In the genomic region with DNA sequence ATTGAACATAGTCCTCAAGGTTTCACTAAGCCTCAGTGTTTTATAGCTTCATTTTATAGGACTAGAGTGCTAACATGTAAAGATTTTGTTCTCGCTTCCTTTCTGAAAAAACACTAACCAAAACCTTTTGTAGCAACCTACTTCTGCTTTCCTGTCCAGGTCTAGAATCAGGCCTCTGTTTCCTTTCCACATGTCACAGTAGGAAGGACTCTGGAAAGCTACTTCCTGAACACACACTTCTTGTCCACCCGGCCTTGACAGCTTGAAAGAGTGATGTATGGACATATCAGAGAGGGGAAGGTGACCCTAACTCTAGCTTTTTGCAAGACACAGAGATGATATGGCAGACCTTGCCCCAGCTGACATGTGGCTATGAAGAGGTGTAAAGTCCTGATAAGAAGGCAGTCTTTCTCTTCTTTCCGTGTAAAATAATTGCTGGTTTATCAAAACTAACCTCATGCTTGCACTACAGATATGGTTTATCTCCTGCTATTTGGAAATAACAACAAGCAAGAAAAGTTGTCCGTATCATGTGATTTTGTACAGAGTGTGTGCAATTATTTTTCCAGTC, we compare ENCODE assay signal across 1 cellular context.
TF ChIP-seq lines count a peak whose summit lies in the region.

No MANE protein-coding gene starts in this region.

TF ChIP-seq in K562, 482 proteins besides CTCF, POLR2A, EP300 and RAD21 (continued from another document and continues in another):
- TF ChIP-seq ATF4 (CRISPR knock-in tag; IDR thresholded peaks at IDR 0.05) (0 out of 2 replicates have a peak, but pooled peaks have one; percentile 29), FOXA3 (CRISPR knock-in tag; conservative IDR thresholded peaks at IDR 0.05 in 1 of 2, IDR thresholded peaks at IDR 0.05 in 1 of 2) (no peak), TARDBP (IDR thresholded peaks at IDR 0.05) (no peak), NUFIP1 (IDR thresholded peaks at IDR 0.05; ENCODE audit: partially characterized antibody) (no peak), ZNF76 (CRISPR knock-in tag; IDR thresholded peaks at IDR 0.05; ENCODE audit: borderline replicate concordance) (no peak), PTTG1 (tag; IDR thresholded peaks at IDR 0.05; ENCODE audit: low read depth) (no peak), XRCC3 (IDR thresholded peaks at IDR 0.05) (no peak), SRSF1 (IDR thresholded peaks at IDR 0.05; ENCODE audit: low read depth, low read length) (no peak), KHSRP (IDR thresholded peaks at IDR 0.05) (no peak), TAF1 (IDR thresholded peaks at IDR 0.05; ENCODE audit: control insufficient read depth, extremely low read depth, insufficient read depth, low read length, severe bottlenecking) (no peak), TAL1 (IDR thresholded peaks at IDR 0.05) (peak; percentile 85), NCOA4 (IDR thresholded peaks at IDR 0.05; ENCODE audit: partially characterized antibody) (no peak), RBBP5 (IDR thresholded peaks at IDR 0.05; ENCODE audit: borderline replicate concordance, insufficient read depth, low read length, poor library complexity, severe bottlenecking) (no peak), GABPA (tag; conservative IDR thresholded peaks at IDR 0.05; ENCODE audit: low read depth) (no peak), FOXM1 (IDR thresholded peaks at IDR 0.05; ENCODE audit: low read depth) (peak; percentile 44), FOXM1 (CRISPR knock-in tag; IDR thresholded peaks at IDR 0.05; ENCODE audit: low read depth) (no peak), BMI1 (IDR thresholded peaks at IDR 0.05; ENCODE audit: low read length) (no peak), NFRKB (IDR thresholded peaks at IDR 0.05; ENCODE audit: low read depth) (no peak), MCM5 (IDR thresholded peaks at IDR 0.05; ENCODE audit: low read depth) (no peak), ZBTB17 (CRISPR knock-in tag; IDR thresholded peaks at IDR 0.05) (no peak), KLF10 (CRISPR knock-in tag; IDR thresholded peaks at IDR 0.05) (no peak), TRIM24 (IDR thresholded peaks at IDR 0.05) (peak; percentile 76 to 79), ZNF217 (CRISPR knock-in tag; IDR thresholded peaks at IDR 0.05) (no peak), RHOXF2B (CRISPR knock-in tag; conservative IDR thresholded peaks at IDR 0.05) (no peak), RBM34 (IDR thresholded peaks at IDR 0.05; ENCODE audit: borderline replicate concordance, insufficient read depth, low read length) (no peak), HEY1 (CRISPR knock-in tag; IDR thresholded peaks at IDR 0.05; ENCODE audit: borderline replicate concordance) (no peak), ELF2 (CRISPR knock-in tag; IDR thresholded peaks at IDR 0.05) (peak; percentile 20; the same call in 1 of the 2 replicates), ZNF324 (CRISPR knock-in tag; IDR thresholded peaks at IDR 0.05) (peak; percentile 25; the same call in 1 of the 2 replicates), MTA2 (IDR thresholded peaks at IDR 0.05; ENCODE audit: low read depth) (peak; percentile 71), ZNF449 (CRISPR knock-in tag; IDR thresholded peaks at IDR 0.05) (no peak), SIN3B (IDR thresholded peaks at IDR 0.05; ENCODE audit: low read depth) (no peak)
- TF ChIP-seq, protein P1, sequence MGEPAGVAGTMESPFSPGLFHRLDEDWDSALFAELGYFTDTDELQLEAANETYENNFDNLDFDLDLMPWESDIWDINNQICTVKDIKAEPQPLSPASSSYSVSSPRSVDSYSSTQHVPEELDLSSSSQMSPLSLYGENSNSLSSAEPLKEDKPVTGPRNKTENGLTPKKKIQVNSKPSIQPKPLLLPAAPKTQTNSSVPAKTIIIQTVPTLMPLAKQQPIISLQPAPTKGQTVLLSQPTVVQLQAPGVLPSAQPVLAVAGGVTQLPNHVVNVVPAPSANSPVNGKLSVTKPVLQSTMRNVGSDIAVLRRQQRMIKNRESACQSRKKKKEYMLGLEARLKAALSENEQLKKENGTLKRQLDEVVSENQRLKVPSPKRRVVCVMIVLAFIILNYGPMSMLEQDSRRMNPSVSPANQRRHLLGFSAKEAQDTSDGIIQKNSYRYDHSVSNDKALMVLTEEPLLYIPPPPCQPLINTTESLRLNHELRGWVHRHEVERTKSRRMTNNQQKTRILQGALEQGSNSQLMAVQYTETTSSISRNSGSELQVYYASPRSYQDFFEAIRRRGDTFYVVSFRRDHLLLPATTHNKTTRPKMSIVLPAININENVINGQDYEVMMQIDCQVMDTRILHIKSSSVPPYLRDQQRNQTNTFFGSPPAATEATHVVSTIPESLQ (CRISPR knock-in tag; IDR thresholded peaks at IDR 0.05): no peak
- TF ChIP-seq, protein P2, sequence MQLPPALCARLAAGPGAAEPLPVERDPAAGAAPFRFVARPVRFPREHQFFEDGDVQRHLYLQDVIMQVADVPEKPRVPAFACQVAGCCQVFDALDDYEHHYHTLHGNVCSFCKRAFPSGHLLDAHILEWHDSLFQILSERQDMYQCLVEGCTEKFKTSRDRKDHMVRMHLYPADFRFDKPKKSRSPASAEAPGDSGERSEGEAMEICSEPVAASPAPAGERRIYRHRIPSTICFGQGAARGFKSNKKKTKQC (CRISPR knock-in tag; IDR thresholded peaks at IDR 0.05): no peak
- TF ChIP-seq, protein P3, sequence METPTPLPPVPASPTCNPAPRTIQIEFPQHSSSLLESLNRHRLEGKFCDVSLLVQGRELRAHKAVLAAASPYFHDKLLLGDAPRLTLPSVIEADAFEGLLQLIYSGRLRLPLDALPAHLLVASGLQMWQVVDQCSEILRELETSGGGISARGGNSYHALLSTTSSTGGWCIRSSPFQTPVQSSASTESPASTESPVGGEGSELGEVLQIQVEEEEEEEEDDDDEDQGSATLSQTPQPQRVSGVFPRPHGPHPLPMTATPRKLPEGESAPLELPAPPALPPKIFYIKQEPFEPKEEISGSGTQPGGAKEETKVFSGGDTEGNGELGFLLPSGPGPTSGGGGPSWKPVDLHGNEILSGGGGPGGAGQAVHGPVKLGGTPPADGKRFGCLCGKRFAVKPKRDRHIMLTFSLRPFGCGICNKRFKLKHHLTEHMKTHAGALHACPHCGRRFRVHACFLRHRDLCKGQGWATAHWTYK (CRISPR knock-in tag; IDR thresholded peaks at IDR 0.05): peak; percentile 62; the same call in 1 of the 2 replicates
- TF ChIP-seq, protein P4, sequence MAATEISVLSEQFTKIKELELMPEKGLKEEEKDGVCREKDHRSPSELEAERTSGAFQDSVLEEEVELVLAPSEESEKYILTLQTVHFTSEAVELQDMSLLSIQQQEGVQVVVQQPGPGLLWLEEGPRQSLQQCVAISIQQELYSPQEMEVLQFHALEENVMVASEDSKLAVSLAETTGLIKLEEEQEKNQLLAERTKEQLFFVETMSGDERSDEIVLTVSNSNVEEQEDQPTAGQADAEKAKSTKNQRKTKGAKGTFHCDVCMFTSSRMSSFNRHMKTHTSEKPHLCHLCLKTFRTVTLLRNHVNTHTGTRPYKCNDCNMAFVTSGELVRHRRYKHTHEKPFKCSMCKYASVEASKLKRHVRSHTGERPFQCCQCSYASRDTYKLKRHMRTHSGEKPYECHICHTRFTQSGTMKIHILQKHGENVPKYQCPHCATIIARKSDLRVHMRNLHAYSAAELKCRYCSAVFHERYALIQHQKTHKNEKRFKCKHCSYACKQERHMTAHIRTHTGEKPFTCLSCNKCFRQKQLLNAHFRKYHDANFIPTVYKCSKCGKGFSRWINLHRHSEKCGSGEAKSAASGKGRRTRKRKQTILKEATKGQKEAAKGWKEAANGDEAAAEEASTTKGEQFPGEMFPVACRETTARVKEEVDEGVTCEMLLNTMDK (IDR thresholded peaks at IDR 0.05; ENCODE audit: borderline replicate concordance, insufficient read depth, low read depth, low read length, poor library complexity, severe bottlenecking): no peak
- TF ChIP-seq, protein P5, sequence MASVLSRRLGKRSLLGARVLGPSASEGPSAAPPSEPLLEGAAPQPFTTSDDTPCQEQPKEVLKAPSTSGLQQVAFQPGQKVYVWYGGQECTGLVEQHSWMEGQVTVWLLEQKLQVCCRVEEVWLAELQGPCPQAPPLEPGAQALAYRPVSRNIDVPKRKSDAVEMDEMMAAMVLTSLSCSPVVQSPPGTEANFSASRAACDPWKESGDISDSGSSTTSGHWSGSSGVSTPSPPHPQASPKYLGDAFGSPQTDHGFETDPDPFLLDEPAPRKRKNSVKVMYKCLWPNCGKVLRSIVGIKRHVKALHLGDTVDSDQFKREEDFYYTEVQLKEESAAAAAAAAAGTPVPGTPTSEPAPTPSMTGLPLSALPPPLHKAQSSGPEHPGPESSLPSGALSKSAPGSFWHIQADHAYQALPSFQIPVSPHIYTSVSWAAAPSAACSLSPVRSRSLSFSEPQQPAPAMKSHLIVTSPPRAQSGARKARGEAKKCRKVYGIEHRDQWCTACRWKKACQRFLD (CRISPR knock-in tag; IDR thresholded peaks at IDR 0.05): 0 out of 2 replicates have a peak, but pooled peaks have one; percentile 26
- TF ChIP-seq, protein P6, sequence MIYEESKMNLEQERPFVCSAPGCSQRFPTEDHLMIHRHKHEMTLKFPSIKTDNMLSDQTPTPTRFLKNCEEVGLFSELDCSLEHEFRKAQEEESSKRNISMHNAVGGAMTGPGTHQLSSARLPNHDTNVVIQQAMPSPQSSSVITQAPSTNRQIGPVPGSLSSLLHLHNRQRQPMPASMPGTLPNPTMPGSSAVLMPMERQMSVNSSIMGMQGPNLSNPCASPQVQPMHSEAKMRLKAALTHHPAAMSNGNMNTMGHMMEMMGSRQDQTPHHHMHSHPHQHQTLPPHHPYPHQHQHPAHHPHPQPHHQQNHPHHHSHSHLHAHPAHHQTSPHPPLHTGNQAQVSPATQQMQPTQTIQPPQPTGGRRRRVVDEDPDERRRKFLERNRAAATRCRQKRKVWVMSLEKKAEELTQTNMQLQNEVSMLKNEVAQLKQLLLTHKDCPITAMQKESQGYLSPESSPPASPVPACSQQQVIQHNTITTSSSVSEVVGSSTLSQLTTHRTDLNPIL (CRISPR knock-in tag; IDR thresholded peaks at IDR 0.05): no peak
- TF ChIP-seq, protein P7, sequence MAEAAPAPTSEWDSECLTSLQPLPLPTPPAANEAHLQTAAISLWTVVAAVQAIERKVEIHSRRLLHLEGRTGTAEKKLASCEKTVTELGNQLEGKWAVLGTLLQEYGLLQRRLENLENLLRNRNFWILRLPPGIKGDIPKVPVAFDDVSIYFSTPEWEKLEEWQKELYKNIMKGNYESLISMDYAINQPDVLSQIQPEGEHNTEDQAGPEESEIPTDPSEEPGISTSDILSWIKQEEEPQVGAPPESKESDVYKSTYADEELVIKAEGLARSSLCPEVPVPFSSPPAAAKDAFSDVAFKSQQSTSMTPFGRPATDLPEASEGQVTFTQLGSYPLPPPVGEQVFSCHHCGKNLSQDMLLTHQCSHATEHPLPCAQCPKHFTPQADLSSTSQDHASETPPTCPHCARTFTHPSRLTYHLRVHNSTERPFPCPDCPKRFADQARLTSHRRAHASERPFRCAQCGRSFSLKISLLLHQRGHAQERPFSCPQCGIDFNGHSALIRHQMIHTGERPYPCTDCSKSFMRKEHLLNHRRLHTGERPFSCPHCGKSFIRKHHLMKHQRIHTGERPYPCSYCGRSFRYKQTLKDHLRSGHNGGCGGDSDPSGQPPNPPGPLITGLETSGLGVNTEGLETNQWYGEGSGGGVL (CRISPR knock-in tag; IDR thresholded peaks at IDR 0.05): no peak
- TF ChIP-seq, protein P8, sequence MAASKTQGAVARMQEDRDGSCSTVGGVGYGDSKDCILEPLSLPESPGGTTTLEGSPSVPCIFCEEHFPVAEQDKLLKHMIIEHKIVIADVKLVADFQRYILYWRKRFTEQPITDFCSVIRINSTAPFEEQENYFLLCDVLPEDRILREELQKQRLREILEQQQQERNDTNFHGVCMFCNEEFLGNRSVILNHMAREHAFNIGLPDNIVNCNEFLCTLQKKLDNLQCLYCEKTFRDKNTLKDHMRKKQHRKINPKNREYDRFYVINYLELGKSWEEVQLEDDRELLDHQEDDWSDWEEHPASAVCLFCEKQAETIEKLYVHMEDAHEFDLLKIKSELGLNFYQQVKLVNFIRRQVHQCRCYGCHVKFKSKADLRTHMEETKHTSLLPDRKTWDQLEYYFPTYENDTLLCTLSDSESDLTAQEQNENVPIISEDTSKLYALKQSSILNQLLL (CRISPR knock-in tag; IDR thresholded peaks at IDR 0.05; ENCODE audit: borderline replicate concordance): no peak
